8 cellular contexts compared by ENCODE assay signal in genomic region chr19:5536337-5536894, GRCh38. TPM values are rescaled to one million over a fixed set of nuclear protein-coding genes. Genes with fewer than 3 reads are reported as not detected.
DNase-seq lines count a peak whose midpoint lies in the region; ATAC-seq and TF ChIP-seq lines count a peak whose summit lies in the region.

No MANE protein-coding gene starts in this region.

- TF ChIP-seq EP300 in sigmoid colon (IDR thresholded peaks at IDR 0.05) = no peak

- H3K36me3 ChIP-seq in left ventricle myocardium inferior (no peaks in the 10 kb centered on the region), sigmoid colon (no peaks in the 10 kb centered on the region)

- ATAC-seq in SK-N-SH treated with all-trans-retinoic acid at 6 μM for 48 hours (peak; percentile 52), HG02884 (IDR thresholded peaks at IDR 0.05; ENCODE audit: unreplicated experiment) (no peak)

- 7 to 8% methylated on average over 38 of the region's 38 CpGs for WGBS in sigmoid colon, 2 donors

- peaks cover 39% of the 10 kb centered on the region for H3K4me1 ChIP-seq in left ventricle myocardium inferior
- H3K4me1 ChIP-seq in sigmoid colon = peaks cover 0 to 13% (median 8%) of the 10 kb centered on the region in 4 donors

- peak overlapping the region; percentile 85 for H3K27ac ChIP-seq in left ventricle myocardium inferior (replicated peaks)
- peak overlapping the region in 1 of 4 donors; percentile 49 for H3K27ac ChIP-seq in sigmoid colon

- TF ChIP-seq POLR2A in sigmoid colon (IDR thresholded peaks at IDR 0.05) = no peak

- peaks cover 46% of the 10 kb centered on the region for H3K27me3 ChIP-seq in left ventricle myocardium inferior (ENCODE audit: low read depth)
- H3K27me3 ChIP-seq in sigmoid colon = peaks cover 0 to 24% (median 0%) of the 10 kb centered on the region in 3 donors

- TF ChIP-seq CTCF in left ventricle myocardium inferior (IDR thresholded peaks at IDR 0.05; ENCODE audit: borderline replicate concordance) = no peak
- no peak for TF ChIP-seq CTCF in sigmoid colon (IDR thresholded peaks at IDR 0.05)

- DNase-seq in HK-2 (ENCODE audit: unreplicated experiment) (peak; percentile 62), left ventricle myocardium inferior (peak; percentile 79), sigmoid colon (peak; percentile 70), NAMALWA (ENCODE audit: low spot score) (no peak), SHP77 treated with DMSO at 0.1 percent for 48 hours (lab: John Stamatoyannopoulos, UW) (no peak)
- DNase-seq in NK-92 treated with Interleukin-12 subunit alpha and Interleukin-12 subunit beta, amount 100 ng/mL, for 24 hours (lab: John Stamatoyannopoulos, UW) = no peak

- H3K4me3 ChIP-seq in left ventricle myocardium inferior = peak overlapping the region; percentile 54
- H3K4me3 ChIP-seq in sigmoid colon = peak overlapping the region in 2 of 4 donors; percentile 3 to 13

- intact Hi-C loops in left ventricle myocardium inferior (cut with micrococcal nuclease) (no loop called here), sigmoid colon (cut with DNase I) (no loop called here)

- H3K9me3 ChIP-seq in left ventricle myocardium inferior (replicated peaks) (peaks cover 23% of the 10 kb centered on the region), sigmoid colon (peaks cover 7 to 16% (median 11%) of the 10 kb centered on the region in 4 donors)

TF ChIP-seq in SK-N-SH treated with all-trans-retinoic acid at 6 μM for 48 hours, 23 proteins besides CTCF, POLR2A, EP300 and RAD21:
- TF ChIP-seq CSDC2 (CRISPR knock-in tag; IDR thresholded peaks at IDR 0.05) (no peak), ZFP3 (CRISPR knock-in tag; IDR thresholded peaks at IDR 0.05) (no peak), OSR1 (CRISPR knock-in tag; IDR thresholded peaks at IDR 0.05) (no peak), GLIS3 (CRISPR knock-in tag; IDR thresholded peaks at IDR 0.05) (no peak), TOX (CRISPR knock-in tag; IDR thresholded peaks at IDR 0.05; ENCODE audit: borderline replicate concordance) (no peak), BACH2 (CRISPR knock-in tag; IDR thresholded peaks at IDR 0.05; ENCODE audit: borderline replicate concordance) (no peak), ZNF8 (CRISPR knock-in tag; IDR thresholded peaks at IDR 0.05) (no peak), ISL1 (CRISPR knock-in tag; IDR thresholded peaks at IDR 0.05) (no peak), ARNTL (CRISPR knock-in tag; IDR thresholded peaks at IDR 0.05; ENCODE audit: borderline replicate concordance, low read depth) (no peak), ESRRG (CRISPR knock-in tag; IDR thresholded peaks at IDR 0.05) (no peak), ZC3H10 (CRISPR knock-in tag; IDR thresholded peaks at IDR 0.05) (no peak), PPARA (CRISPR knock-in tag; IDR thresholded peaks at IDR 0.05; ENCODE audit: borderline replicate concordance) (no peak), SNAI2 (CRISPR knock-in tag; IDR thresholded peaks at IDR 0.05) (no peak), ZFP30 (CRISPR knock-in tag; IDR thresholded peaks at IDR 0.05) (no peak), RARB (CRISPR knock-in tag; IDR thresholded peaks at IDR 0.05) (no peak)
- TF ChIP-seq, protein P1, sequence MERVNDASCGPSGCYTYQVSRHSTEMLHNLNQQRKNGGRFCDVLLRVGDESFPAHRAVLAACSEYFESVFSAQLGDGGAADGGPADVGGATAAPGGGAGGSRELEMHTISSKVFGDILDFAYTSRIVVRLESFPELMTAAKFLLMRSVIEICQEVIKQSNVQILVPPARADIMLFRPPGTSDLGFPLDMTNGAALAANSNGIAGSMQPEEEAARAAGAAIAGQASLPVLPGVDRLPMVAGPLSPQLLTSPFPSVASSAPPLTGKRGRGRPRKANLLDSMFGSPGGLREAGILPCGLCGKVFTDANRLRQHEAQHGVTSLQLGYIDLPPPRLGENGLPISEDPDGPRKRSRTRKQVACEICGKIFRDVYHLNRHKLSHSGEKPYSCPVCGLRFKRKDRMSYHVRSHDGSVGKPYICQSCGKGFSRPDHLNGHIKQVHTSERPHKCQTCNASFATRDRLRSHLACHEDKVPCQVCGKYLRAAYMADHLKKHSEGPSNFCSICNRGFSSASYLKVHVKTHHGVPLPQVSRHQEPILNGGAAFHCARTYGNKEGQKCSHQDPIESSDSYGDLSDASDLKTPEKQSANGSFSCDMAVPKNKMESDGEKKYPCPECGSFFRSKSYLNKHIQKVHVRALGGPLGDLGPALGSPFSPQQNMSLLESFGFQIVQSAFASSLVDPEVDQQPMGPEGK (CRISPR knock-in tag; IDR thresholded peaks at IDR 0.05; ENCODE audit: borderline replicate concordance) = no peak
- TF ChIP-seq, protein P2, sequence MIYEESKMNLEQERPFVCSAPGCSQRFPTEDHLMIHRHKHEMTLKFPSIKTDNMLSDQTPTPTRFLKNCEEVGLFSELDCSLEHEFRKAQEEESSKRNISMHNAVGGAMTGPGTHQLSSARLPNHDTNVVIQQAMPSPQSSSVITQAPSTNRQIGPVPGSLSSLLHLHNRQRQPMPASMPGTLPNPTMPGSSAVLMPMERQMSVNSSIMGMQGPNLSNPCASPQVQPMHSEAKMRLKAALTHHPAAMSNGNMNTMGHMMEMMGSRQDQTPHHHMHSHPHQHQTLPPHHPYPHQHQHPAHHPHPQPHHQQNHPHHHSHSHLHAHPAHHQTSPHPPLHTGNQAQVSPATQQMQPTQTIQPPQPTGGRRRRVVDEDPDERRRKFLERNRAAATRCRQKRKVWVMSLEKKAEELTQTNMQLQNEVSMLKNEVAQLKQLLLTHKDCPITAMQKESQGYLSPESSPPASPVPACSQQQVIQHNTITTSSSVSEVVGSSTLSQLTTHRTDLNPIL (CRISPR knock-in tag; IDR thresholded peaks at IDR 0.05; ENCODE audit: low read depth) = no peak
- TF ChIP-seq, protein P3, sequence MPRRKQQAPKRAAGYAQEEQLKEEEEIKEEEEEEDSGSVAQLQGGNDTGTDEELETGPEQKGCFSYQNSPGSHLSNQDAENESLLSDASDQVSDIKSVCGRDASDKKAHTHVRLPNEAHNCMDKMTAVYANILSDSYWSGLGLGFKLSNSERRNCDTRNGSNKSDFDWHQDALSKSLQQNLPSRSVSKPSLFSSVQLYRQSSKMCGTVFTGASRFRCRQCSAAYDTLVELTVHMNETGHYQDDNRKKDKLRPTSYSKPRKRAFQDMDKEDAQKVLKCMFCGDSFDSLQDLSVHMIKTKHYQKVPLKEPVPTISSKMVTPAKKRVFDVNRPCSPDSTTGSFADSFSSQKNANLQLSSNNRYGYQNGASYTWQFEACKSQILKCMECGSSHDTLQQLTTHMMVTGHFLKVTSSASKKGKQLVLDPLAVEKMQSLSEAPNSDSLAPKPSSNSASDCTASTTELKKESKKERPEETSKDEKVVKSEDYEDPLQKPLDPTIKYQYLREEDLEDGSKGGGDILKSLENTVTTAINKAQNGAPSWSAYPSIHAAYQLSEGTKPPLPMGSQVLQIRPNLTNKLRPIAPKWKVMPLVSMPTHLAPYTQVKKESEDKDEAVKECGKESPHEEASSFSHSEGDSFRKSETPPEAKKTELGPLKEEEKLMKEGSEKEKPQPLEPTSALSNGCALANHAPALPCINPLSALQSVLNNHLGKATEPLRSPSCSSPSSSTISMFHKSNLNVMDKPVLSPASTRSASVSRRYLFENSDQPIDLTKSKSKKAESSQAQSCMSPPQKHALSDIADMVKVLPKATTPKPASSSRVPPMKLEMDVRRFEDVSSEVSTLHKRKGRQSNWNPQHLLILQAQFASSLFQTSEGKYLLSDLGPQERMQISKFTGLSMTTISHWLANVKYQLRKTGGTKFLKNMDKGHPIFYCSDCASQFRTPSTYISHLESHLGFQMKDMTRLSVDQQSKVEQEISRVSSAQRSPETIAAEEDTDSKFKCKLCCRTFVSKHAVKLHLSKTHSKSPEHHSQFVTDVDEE (CRISPR knock-in tag; IDR thresholded peaks at IDR 0.05) = no peak
- TF ChIP-seq, protein P4, sequence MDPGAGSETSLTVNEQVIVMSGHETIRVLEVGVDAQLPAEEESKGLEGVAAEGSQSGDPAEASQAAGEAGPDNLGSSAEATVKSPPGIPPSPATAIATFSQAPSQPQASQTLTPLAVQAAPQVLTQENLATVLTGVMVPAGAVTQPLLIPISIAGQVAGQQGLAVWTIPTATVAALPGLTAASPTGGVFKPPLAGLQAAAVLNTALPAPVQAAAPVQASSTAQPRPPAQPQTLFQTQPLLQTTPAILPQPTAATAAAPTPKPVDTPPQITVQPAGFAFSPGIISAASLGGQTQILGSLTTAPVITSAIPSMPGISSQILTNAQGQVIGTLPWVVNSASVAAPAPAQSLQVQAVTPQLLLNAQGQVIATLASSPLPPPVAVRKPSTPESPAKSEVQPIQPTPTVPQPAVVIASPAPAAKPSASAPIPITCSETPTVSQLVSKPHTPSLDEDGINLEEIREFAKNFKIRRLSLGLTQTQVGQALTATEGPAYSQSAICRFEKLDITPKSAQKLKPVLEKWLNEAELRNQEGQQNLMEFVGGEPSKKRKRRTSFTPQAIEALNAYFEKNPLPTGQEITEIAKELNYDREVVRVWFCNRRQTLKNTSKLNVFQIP (CRISPR knock-in tag; IDR thresholded peaks at IDR 0.05; ENCODE audit: borderline replicate concordance, low read depth) = no peak
- TF ChIP-seq, protein P5, sequence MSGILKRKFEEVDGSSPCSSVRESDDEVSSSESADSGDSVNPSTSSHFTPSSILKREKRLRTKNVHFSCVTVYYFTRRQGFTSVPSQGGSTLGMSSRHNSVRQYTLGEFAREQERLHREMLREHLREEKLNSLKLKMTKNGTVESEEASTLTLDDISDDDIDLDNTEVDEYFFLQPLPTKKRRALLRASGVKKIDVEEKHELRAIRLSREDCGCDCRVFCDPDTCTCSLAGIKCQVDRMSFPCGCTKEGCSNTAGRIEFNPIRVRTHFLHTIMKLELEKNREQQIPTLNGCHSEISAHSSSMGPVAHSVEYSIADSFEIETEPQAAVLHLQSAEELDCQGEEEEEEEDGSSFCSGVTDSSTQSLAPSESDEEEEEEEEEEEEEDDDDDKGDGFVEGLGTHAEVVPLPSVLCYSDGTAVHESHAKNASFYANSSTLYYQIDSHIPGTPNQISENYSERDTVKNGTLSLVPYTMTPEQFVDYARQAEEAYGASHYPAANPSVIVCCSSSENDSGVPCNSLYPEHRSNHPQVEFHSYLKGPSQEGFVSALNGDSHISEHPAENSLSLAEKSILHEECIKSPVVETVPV (CRISPR knock-in tag; IDR thresholded peaks at IDR 0.05) = no peak

RNA-seq across cellular contexts. Expression of gene TINCR, which starts 31.3 kb away (rescaled TPM):
- total RNA-seq in left ventricle myocardium inferior = not detected
- under 1 TPM in 3 of 4 donors, not detected in 1; 0.33 to 0.55 (median 0.41) TPM for total RNA-seq in sigmoid colon
- 10 to 100 TPM in 2 of 3 donors, 1 to 10 TPM in 1; 2.8 to 27.5 (median 12.0) TPM for polyA plus RNA-seq in sigmoid colon

Comparison
In these comparisons a context has a peak if more than half of its experiments do, and no peak if none do; other contexts are left out.
1. DNase-seq: peak in HK-2 (single experiment), left ventricle myocardium inferior (single experiment) and sigmoid colon (single experiment); none in NAMALWA (single experiment), SHP77 treated with DMSO at 0.1 percent for 48 hours (single experiment) and NK-92 treated with Interleukin-12 subunit alpha and Interleukin-12 subunit beta, amount 100 ng/mL, for 24 hours (single experiment).